In genomic region chr15:72796515-72797337, GRCh38 we compare ENCODE assay signal across 8 cellular contexts. TPM values are rescaled to one million over a fixed set of nuclear protein-coding genes. Genes with fewer than 3 reads are reported as not detected.
DNase-seq lines count a peak whose midpoint lies in the region; ATAC-seq and TF ChIP-seq lines count a peak whose summit lies in the region.

No MANE protein-coding gene starts in this region.

- H3K27ac ChIP-seq in DOHH2 (ENCODE audit: low read depth, low read length): no peak overlapping the region
- H3K27ac ChIP-seq in RWPE1: no peak overlapping the region
- peak overlapping the region in 1 of 10 donors; percentile 9 for H3K27ac ChIP-seq in heart right ventricle

- TF ChIP-seq CTCF in DOHH2 (IDR thresholded peaks at IDR 0.05; ENCODE audit: low read depth, low read length, poor library complexity, severe bottlenecking): peak; percentile 64
- peak; percentile 38 for TF ChIP-seq CTCF in HFF-Myc (IDR thresholded peaks at IDR 0.05; ENCODE audit: low read depth, low read length, missing control alignments)
- TF ChIP-seq CTCF in RWPE1 (conservative IDR thresholded peaks at IDR 0.05; ENCODE audit: low read depth): peak; percentile 83
- TF ChIP-seq CTCF in heart right ventricle (IDR thresholded peaks at IDR 0.05): peak; percentile 40 to 77 (median 57)

- no peaks in the 10 kb centered on the region for H3K79me2 ChIP-seq in DOHH2 (ENCODE audit: control insufficient read depth, low read length)

- ATAC-seq in heart right ventricle (peak; percentile 79 to 94 (median 90)), GM19328 (IDR thresholded peaks at IDR 0.05; ENCODE audit: unreplicated experiment) (no peak), GM18858 (IDR thresholded peaks at IDR 0.05; ENCODE audit: unreplicated experiment) (no peak)

- no peaks in the 10 kb centered on the region for H3K9me2 ChIP-seq in DOHH2 (replicated peaks; ENCODE audit: control insufficient read depth, low read length)

- H3K36me3 ChIP-seq in DOHH2 (ENCODE audit: control insufficient read depth, low read length): no peaks in the 10 kb centered on the region
- H3K36me3 ChIP-seq in heart right ventricle: no peaks in the 10 kb centered on the region

- DNase-seq in HFF-Myc (ENCODE audit: extremely low read depth, low read depth): no peak
- peak; percentile 46 for DNase-seq in RWPE1 (ENCODE audit: low spot score)
- DNase-seq in activated naive CD8-positive, alpha-beta T cell treated with anti-CD3 and anti-CD28 coated beads, Interleukin-2, amount 50 U/mL, for 16 hours (ENCODE audit: low read depth, low spot score): peak; percentile 13
- DNase-seq in heart right ventricle: peak; percentile 26 to 54
- peak; percentile 87 for DNase-seq in posterior vena cava (ENCODE audit: low spot score)

- POLR2A ChIA-PET in RWPE1 (lab: Yijun Ruan, JAX; ENCODE audit: low non-redundant PET): no interaction called here

- intact Hi-C loops in heart right ventricle (cut with DNase I) (loop anchor here (1.0 to 10.0 kb wide), 7 partner anchors 284 to 478 kb away; no protein-coding TSS in a partner anchor), posterior vena cava (cut with DNase I) (loop anchor here (5.0 to 10.0 kb wide), 2 partner anchors 286 to 288 kb away; no protein-coding TSS in a partner anchor)

- H4K20me1 ChIP-seq in DOHH2 (ENCODE audit: control insufficient read depth, insufficient read depth, low read depth, low read length): no peaks in the 10 kb centered on the region

- H3K4me2 ChIP-seq in DOHH2 (ENCODE audit: low read length): peak overlapping the region; percentile 77

- WGBS in heart right ventricle, 2 donors: 6% methylated on average over 72 of the region's 72 CpGs

- H3F3A ChIP-seq in DOHH2 (ENCODE audit: control insufficient read depth, insufficient read depth): no peaks in the 10 kb centered on the region

- H3K4me3 ChIP-seq in DOHH2 (ENCODE audit: low read length): peak overlapping the region; percentile 67
- peak overlapping the region; percentile 37 for H3K4me3 ChIP-seq in HFF-Myc (replicated peaks; ENCODE audit: low read depth, low read length)
- peak overlapping the region; percentile 32 to 63 (median 54) for H3K4me3 ChIP-seq in heart right ventricle

- H3K27me3 ChIP-seq in DOHH2 (ENCODE audit: control insufficient read depth, low read length): peaks cover 32% of the 10 kb centered on the region
- H3K27me3 ChIP-seq in heart right ventricle: peaks cover 0 to 71% (median 55%) of the 10 kb centered on the region in 7 donors

- H3K9me3 ChIP-seq in DOHH2 (ENCODE audit: control insufficient read depth, insufficient read depth, low read length): no peaks in the 10 kb centered on the region
- no peaks in the 10 kb centered on the region for H3K9me3 ChIP-seq in heart right ventricle

- CTCF ChIA-PET in RWPE1 (lab: Yijun Ruan, JAX): no interaction called here

- H3K4me1 ChIP-seq in DOHH2 (ENCODE audit: control insufficient read depth, low read length) (peaks cover 4% of the 10 kb centered on the region; the same call in 1 of the 2 replicates), heart right ventricle (peaks cover 0 to 17% (median 8%) of the 10 kb centered on the region in 9 donors)

RNA-seq across cellular contexts. Expression of gene ADPGK, which starts 13.2 kb away (rescaled TPM):
- total RNA-seq in heart right ventricle (10 to 100 TPM in 6 of 10 donors, 1 to 10 TPM in 4; 6.4 to 21.8 (median 10.4) TPM), posterior vena cava (10 to 100 TPM; 29.8 to 36.4 TPM)
- polyA plus RNA-seq in heart right ventricle: 10 to 100 TPM; 12.2 to 22.8 TPM

Comparison
In these comparisons a context has a peak if more than half of its experiments do, and no peak if none do; other contexts are left out.
1. ATAC-seq: peak in heart right ventricle (8 of 8); none in GM19328 (single experiment) and GM18858 (single experiment).
2. Peak in every context shown above with its lines, with median percentiles within 50 percentile points of each other: H3K4me3 ChIP-seq and CTCF ChIP-seq.